ENCODE assay signal across 23 cellular contexts in the genomic region with DNA sequence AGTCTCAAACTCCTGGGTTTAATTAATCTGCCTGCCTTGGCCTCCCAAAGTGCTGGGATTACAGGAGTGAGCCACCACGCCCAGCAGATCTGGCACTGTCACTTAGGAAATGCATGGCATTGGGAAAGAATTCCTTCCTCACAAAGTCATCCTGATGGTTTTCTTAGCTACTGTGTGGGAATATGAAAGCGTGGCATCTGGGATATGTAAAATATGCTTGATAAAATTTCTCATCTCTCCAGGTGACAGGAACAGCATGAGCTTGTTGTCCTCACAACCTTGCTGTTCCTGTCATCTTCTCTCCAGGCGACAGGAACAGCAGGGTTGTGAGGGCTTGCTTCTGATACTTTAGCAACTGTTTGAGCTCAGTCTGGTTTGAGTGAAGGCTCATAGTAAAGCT. TPM values are rescaled to one million over a fixed set of nuclear protein-coding genes. Genes with fewer than 3 reads are reported as not detected.
DNase-seq lines count a peak whose midpoint lies in the region; ATAC-seq, FAIRE-seq and TF ChIP-seq lines count a peak whose summit lies in the region.
"Had no signal": no experiment of that assay in that cellular context is flagged by ENCODE, and none has a peak within 500 bp of the region (broad histone marks: within the 10 kb centered on the region; RNA-seq: fewer than 3 reads in every experiment).

No MANE protein-coding gene starts in this region.

- H3K27me3 ChIP-seq in KMS-11 (ENCODE audit: insufficient read depth, low read depth) (0 out of 2 replicates have a peak, but pooled peaks cover 2% of the 10 kb centered on the region), brain microvascular endothelial cell (replicated peaks) (no peaks in the 10 kb centered on the region), osteoblast (ENCODE audit: insufficient read depth, low read length) (no peaks in the 10 kb centered on the region)
- H3K27me3 ChIP-seq: body of pancreas, vagina had no signal

- H3K79me2 ChIP-seq in KMS-11 (ENCODE audit: insufficient read depth, low read depth) (no peaks in the 10 kb centered on the region), osteoblast (ENCODE audit: insufficient read depth, low read length) (no peaks in the 10 kb centered on the region)

- H3K9me3 ChIP-seq in A549 (no peaks in the 10 kb centered on the region), osteoblast (ENCODE audit: low read depth, low read length) (no peaks in the 10 kb centered on the region)
- H3K9me3 ChIP-seq: body of pancreas, left ventricle myocardium inferior, mucosa of descending colon, vagina had no signal

- ATAC-seq in A549 (no peak), GM21447 (IDR thresholded peaks at IDR 0.05; ENCODE audit: unreplicated experiment) (no peak), HG02678 (IDR thresholded peaks at IDR 0.05; ENCODE audit: unreplicated experiment) (no peak)
- ATAC-seq: activated CD4-positive, alpha-beta T cell treated with anti-CD3 and anti-CD28 coated beads for 36 hours; body of pancreas; mucosa of descending colon; Right ventricle myocardium inferior had no signal

- TF ChIP-seq EP300 in A549 (IDR thresholded peaks at IDR 0.05) = no peak

- peak overlapping the region; percentile 23; the same call in 1 of the 3 replicates for H3K4me2 ChIP-seq in A549
- peak overlapping the region; percentile 74 for H3K4me2 ChIP-seq in KMS-11
- H3K4me2 ChIP-seq in osteoblast (ENCODE audit: insufficient read depth, low read length) = no peak overlapping the region

- H3K4me3 ChIP-seq in A549 (no peak overlapping the region), KMS-11 (IDR thresholded peaks at IDR 0.05; ENCODE audit: insufficient read depth, low read depth, low read length) (no peak overlapping the region), brain microvascular endothelial cell (ENCODE audit: low read depth, low read length) (no peak overlapping the region), osteoblast (ENCODE audit: insufficient read depth, low read length) (no peak overlapping the region)
- H3K4me3 ChIP-seq: body of pancreas, left ventricle myocardium inferior, mucosa of descending colon, vagina had no signal

- TF ChIP-seq CTCF in A549 (IDR thresholded peaks at IDR 0.05) = no peak
- no peak for TF ChIP-seq CTCF in KMS-11 (conservative IDR thresholded peaks at IDR 0.05; ENCODE audit: low read depth, low read length)
- TF ChIP-seq CTCF in brain microvascular endothelial cell (IDR thresholded peaks at IDR 0.05; ENCODE audit: low read depth, low read length, missing control alignments) = no peak
- TF ChIP-seq CTCF in osteoblast (IDR thresholded peaks at IDR 0.05; ENCODE audit: extremely low read depth, low read depth, low read length) = no peak

- CTCF ChIA-PET in A549 (lab: Yijun Ruan, JAX) = interaction anchor here (0.6 to 1.4 kb wide), 5 partner anchors 8 to 55 kb away, joined by 3 to 5 read pairs (median 4); no protein-coding TSS in a partner anchor

- no peak for FAIRE-seq in A549 (lab: Jason Lieb, UNC)
- FAIRE-seq in GM12891 (lab: Jason Lieb, UNC) = no peak

- POLR2A ChIA-PET in A549 (lab: Yijun Ruan, JAX) = no interaction called here

- in situ Hi-C loops in brain microvascular endothelial cell (cut with HindIII; ENCODE audit: low pct_ligation_motif_present, low sequenced_read_pairs) = no loop called here

- 0 out of 2 replicates have a peak overlapping the region, but pooled peaks have one; percentile 7 for H2AFZ ChIP-seq in KMS-11 (ENCODE audit: low read depth)
- H2AFZ ChIP-seq in osteoblast (ENCODE audit: low read length) = no peak overlapping the region

- TF ChIP-seq POLR2A in A549 (IDR thresholded peaks at IDR 0.05; ENCODE audit: low read length) (no peak), GM12891 (IDR thresholded peaks at IDR 0.05; ENCODE audit: low read depth, low read length) (no peak)

- H4K20me1 ChIP-seq in KMS-11 (ENCODE audit: insufficient read depth) (no peaks in the 10 kb centered on the region), osteoblast (ENCODE audit: insufficient read depth, low read length) (no peaks in the 10 kb centered on the region)

- H3K27ac ChIP-seq in A549 = peak overlapping the region in 1 of 2 experiments; percentile 35; a peak in 1 of 6 replicates
- peak overlapping the region; percentile 63; the same call in 1 of the 2 replicates for H3K27ac ChIP-seq in KMS-11
- peak overlapping the region; percentile 46 for H3K27ac ChIP-seq in brain microvascular endothelial cell
- peak overlapping the region; percentile 41 for H3K27ac ChIP-seq in osteoblast (ENCODE audit: low read depth, low read length)
- H3K27ac ChIP-seq: body of pancreas, left ventricle myocardium inferior, vagina had no signal

- H3K4me1 ChIP-seq in A549 = peaks cover 15% of the 10 kb centered on the region
- peaks cover 38% of the 10 kb centered on the region for H3K4me1 ChIP-seq in KMS-11 (ENCODE audit: low read depth, poor library complexity, severe bottlenecking)
- H3K4me1 ChIP-seq in osteoblast (ENCODE audit: insufficient read depth, low read length) = peaks cover 18% of the 10 kb centered on the region
- H3K4me1 ChIP-seq: body of pancreas, vagina had no signal

- no peak for DNase-seq in A549 (ENCODE audit: low read depth in 1 of 2, low spot score in 1 of 2)
- no peak for DNase-seq in brain microvascular endothelial cell
- no peak for DNase-seq in osteoblast (ENCODE audit: insufficient read length, low spot score, missing footprints)
- DNase-seq in C1 segment of cervical spinal cord (lab: John Stamatoyannopoulos, UW) = no peak
- DNase-seq in GM12891 (ENCODE audit: insufficient read length, low spot score) = no peak
- DNase-seq: 8988T; activated CD4-positive, alpha-beta T cell treated with anti-CD3 and anti-CD28 coated beads for 36 hours; body of pancreas; CD4-positive, CD25-positive, alpha-beta regulatory T cell; DMS153; left ventricle myocardium inferior; mucosa of descending colon; NCI-H1417; NCI-H2171 treated with DMSO at 0.1 percent for 48 hours; NCI-H526 treated with DMSO at 0.1 percent for 48 hours; stimulated activated CD4-positive, alpha-beta T cell treated with anti-CD3 and anti-CD28 coated beads, Interleukin-12 subunit alpha, Interleukin-12 subunit beta, amount 100 ng/mL, for 4 hours; stimulated activated CD8-positive, alpha-beta memory T cell treated with anti-CD3 and anti-CD28 coated beads, Interleukin-4, amount 100 ng/mL, for 48 hours had no signal

- WGBS in A549 (ENCODE audit: missing lambda C conversion rate) = 68% methylated on average over 3 of the region's 3 CpGs

- H3K36me3 ChIP-seq in KMS-11 (ENCODE audit: insufficient read depth) (no peaks in the 10 kb centered on the region), brain microvascular endothelial cell (replicated peaks) (no peaks in the 10 kb centered on the region), osteoblast (ENCODE audit: insufficient read depth, low read length) (no peaks in the 10 kb centered on the region)
- H3K36me3 ChIP-seq: left ventricle myocardium inferior, vagina had no signal

- TF ChIP-seq RAD21 in A549 (conservative IDR thresholded peaks at IDR 0.05 in 1 of 2, IDR thresholded peaks at IDR 0.05 in 1 of 2) = no peak

- H3K9ac ChIP-seq in KMS-11 = peak overlapping the region; percentile 23; the same call in 1 of the 2 replicates

TF ChIP-seq in A549, 52 proteins besides CTCF, POLR2A, EP300 and RAD21 (continues in another document):
- no peak for TF ChIP-seq RFX5 (IDR thresholded peaks at IDR 0.05)
- no peak for TF ChIP-seq RCOR1 (IDR thresholded peaks at IDR 0.05; ENCODE audit: low read depth, low read length)
- no peak for TF ChIP-seq GATA3 (IDR thresholded peaks at IDR 0.05; ENCODE audit: borderline replicate concordance)
- no peak for TF ChIP-seq MAX (IDR thresholded peaks at IDR 0.05)
- no peak for TF ChIP-seq TP53 (CRISPR knock-in tag; IDR thresholded peaks at IDR 0.05)
- no peak for TF ChIP-seq CHD4 (IDR thresholded peaks at IDR 0.05; ENCODE audit: borderline replicate concordance)
- TF ChIP-seq EHMT2 (IDR thresholded peaks at IDR 0.05; ENCODE audit: low read depth) = no peak
- no peak for TF ChIP-seq BHLHE40 (IDR thresholded peaks at IDR 0.05; ENCODE audit: low read depth, low read length)

TF ChIP-seq in GM12891, 5 proteins besides CTCF, POLR2A, EP300 and RAD21:
- TF ChIP-seq SPI1 (IDR thresholded peaks at IDR 0.05; ENCODE audit: low read depth, low read length) (no peak), POU2F2 (IDR thresholded peaks at IDR 0.05; ENCODE audit: low read depth, low read length) (no peak)

RNA-seq across cellular contexts. Expression of gene AICDA, which starts 16.1 kb away (rescaled TPM):
- polyA plus RNA-seq in A549 (2011; rRNA removed) (0.12 and 0.16 TPM in 2 replicates), A549 (2017; fragmentation: RNase III; extraction: RNeasy Plus Mini Kit Qiagen cat#74134 plus additional on column Dnase treatment) (0.05 to 0.16 TPM (median 0.05 TPM) in 3 replicates)
- polyA plus RNA-seq in A549 (2012; cell fraction: cytosol; rRNA removed) = 0.05 TPM in 2 replicates
- polyA plus RNA-seq in A549 (2012; cell fraction: nucleus; rRNA removed) = not detected in 2 replicates
- not detected in 2 replicates for polyA minus RNA-seq in A549 (2011; rRNA and poly(A)+ RNA removed)
- not detected in 2 replicates for total RNA-seq in osteoblast
- 39.5 TPM for polyA plus RNA-seq in GM12891 (2012; ENCODE audit: low read depth, missing spikeins)
- total RNA-seq: activated CD4-positive, alpha-beta T cell treated with anti-CD3 and anti-CD28 coated beads for 36 hours; activated naive CD4-positive, alpha-beta T cell treated with anti-CD3 and anti-CD28 coated beads, Interleukin-2, amount 50 U/mL, for 72 hours; body of pancreas; CD4-positive, CD25-positive, alpha-beta regulatory T cell; left ventricle myocardium inferior; mucosa of descending colon; vagina had no signal
- polyA plus RNA-seq: CD4-positive, CD25-positive, alpha-beta regulatory T cell had no signal

RNA-seq across cellular contexts. Expression of gene MFAP5, which starts 33.9 kb away (rescaled TPM):
- 0.40 and 0.48 TPM in 2 replicates for polyA plus RNA-seq in A549 (2011; rRNA removed)
- 0.13 and 0.16 TPM in 2 replicates for polyA plus RNA-seq in A549 (2012; cell fraction: cytosol; rRNA removed)
- polyA plus RNA-seq in A549 (2012; cell fraction: nucleus; rRNA removed) = 0.07 and 0.28 TPM in 2 replicates
- polyA plus RNA-seq in A549 (2017; fragmentation: RNase III; extraction: RNeasy Plus Mini Kit Qiagen cat#74134 plus additional on column Dnase treatment) = 0.15 to 0.41 TPM (median 0.40 TPM) in 3 replicates
- polyA minus RNA-seq in A549 (2011; rRNA and poly(A)+ RNA removed) = not detected in 2 replicates
- 57.9 and 88.4 TPM in 2 replicates for total RNA-seq in osteoblast
- polyA plus RNA-seq in GM12891 (2012; ENCODE audit: low read depth, missing spikeins) = 0.09 TPM
- total RNA-seq: activated CD4-positive, alpha-beta T cell treated with anti-CD3 and anti-CD28 coated beads for 36 hours; activated naive CD4-positive, alpha-beta T cell treated with anti-CD3 and anti-CD28 coated beads, Interleukin-2, amount 50 U/mL, for 72 hours; CD4-positive, CD25-positive, alpha-beta regulatory T cell had no signal
- polyA plus RNA-seq: CD4-positive, CD25-positive, alpha-beta regulatory T cell had no signal
